In genomic region chr18:62584241-62585120, GRCh38 we compare ENCODE assay signal across 8 cellular contexts.
DNase-seq lines count a peak whose midpoint lies in the region; ATAC-seq and FAIRE-seq lines count a peak whose summit lies in the region.

No MANE protein-coding gene starts in this region.

- peak; percentile 94 for DNase-seq in Ammon's horn (ENCODE audit: low spot score)
- peak; percentile 87 for DNase-seq in NCI-H345 (lab: John Stamatoyannopoulos, UW)
- DNase-seq in activated CD4-positive, alpha-beta T cell treated with anti-CD3 and anti-CD28 coated beads for 4 hours, result peak; percentile 77 to 85
- peak; percentile 75 for DNase-seq in left lobe of liver (ENCODE audit: low spot score)
- peak; percentile 88 for DNase-seq in stimulated activated CD4-positive, alpha-beta T cell treated with anti-CD3 and anti-CD28 coated beads, Interleukin-4, amount 100 ng/mL, for 24 hours

- peak; percentile 41 for FAIRE-seq in colon (lab: Jason Lieb, UNC)

- ATAC-seq in GM18907 (IDR thresholded peaks at IDR 0.05; ENCODE audit: unreplicated experiment), result peak; percentile 85
- ATAC-seq in HG03175 (IDR thresholded peaks at IDR 0.05; ENCODE audit: unreplicated experiment), result peak; percentile 90
- peak; percentile 90 for ATAC-seq in left lobe of liver

Comparison
In these comparisons a context has a peak if more than half of its experiments do, and no peak if none do; other contexts are left out.
1. Peak in every context shown above with its lines: DNase-seq and ATAC-seq.